In the genomic region with DNA sequence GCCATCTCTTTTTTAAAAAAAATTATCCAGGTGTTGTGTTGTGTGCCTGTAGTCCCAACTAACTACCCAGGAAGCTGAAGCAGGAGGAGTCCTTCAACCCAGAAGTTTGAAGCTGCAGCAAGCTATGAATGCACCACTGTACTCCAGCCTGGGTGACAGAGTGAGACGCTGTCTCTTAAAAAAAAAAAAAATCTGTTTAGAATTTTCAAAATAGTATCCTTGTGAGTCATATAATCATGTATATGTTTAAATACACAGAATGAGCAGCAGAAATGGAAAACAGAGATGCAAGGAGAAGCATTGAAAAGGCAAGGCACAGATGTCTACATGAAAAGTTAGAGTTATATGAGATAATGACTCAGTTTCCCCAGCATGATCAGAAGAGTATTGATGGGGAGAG, we compare ENCODE assay signal across 19 cellular contexts. TPM values are rescaled to one million over a fixed set of nuclear protein-coding genes. Genes with fewer than 3 reads are reported as not detected.
DNase-seq lines count a peak whose midpoint lies in the region; ATAC-seq and TF ChIP-seq lines count a peak whose summit lies in the region.
"Had no signal": no experiment of that assay in that cellular context is flagged by ENCODE, and none has a peak within 500 bp of the region (broad histone marks: within the 10 kb centered on the region; RNA-seq: fewer than 3 reads in every experiment).

No MANE protein-coding gene starts in this region.

- H3K36me3 ChIP-seq in osteoblast (ENCODE audit: insufficient read depth, low read length), result no peaks in the 10 kb centered on the region

- no peaks in the 10 kb centered on the region for H3K9me3 ChIP-seq in osteoblast (ENCODE audit: low read depth, low read length)

- no peaks in the 10 kb centered on the region for H4K20me1 ChIP-seq in osteoblast (ENCODE audit: insufficient read depth, low read length)

- ATAC-seq in GM19023 (IDR thresholded peaks at IDR 0.05; ENCODE audit: unreplicated experiment), result no peak
- ATAC-seq in Right ventricle myocardium inferior, result no peak
- ATAC-seq: HCT116 had no signal

- H3K9me3 Mint-ChIP-seq in chondrocyte (ENCODE audit: low read depth), result peaks cover 12% of the 10 kb centered on the region

- peak overlapping the region; percentile 82 for H2AFZ ChIP-seq in osteoblast (ENCODE audit: low read length)

- no peak overlapping the region for H3K27ac ChIP-seq in osteoblast (ENCODE audit: low read depth, low read length)

- peaks cover 3% of the 10 kb centered on the region for H3K36me3 Mint-ChIP-seq in chondrocyte (ENCODE audit: low read depth)
- H3K36me3 Mint-ChIP-seq: CD14-positive monocyte had no signal

- H3K27ac Mint-ChIP-seq in chondrocyte (ENCODE audit: unreplicated experiment), result peak overlapping the region; percentile 68
- H3K27ac Mint-ChIP-seq: B cell, CD14-positive monocyte had no signal

- no peak overlapping the region for H3K4me2 ChIP-seq in osteoblast (ENCODE audit: insufficient read depth, low read length)

- no peaks in the 10 kb centered on the region for H3K27me3 ChIP-seq in osteoblast (ENCODE audit: insufficient read depth, low read length)

- peaks cover 10% of the 10 kb centered on the region for H3K4me1 Mint-ChIP-seq in chondrocyte (ENCODE audit: low read depth)
- H3K4me1 Mint-ChIP-seq: B cell, CD14-positive monocyte had no signal

- no peaks in the 10 kb centered on the region for H3K27me3 Mint-ChIP-seq in chondrocyte (ENCODE audit: low read depth)

- H3K79me2 ChIP-seq in osteoblast (ENCODE audit: insufficient read depth, low read length), result no peaks in the 10 kb centered on the region

- intact Hi-C loops in Right ventricle myocardium inferior (cut with DNase I), result no loop called here

- H3K4me3 Mint-ChIP-seq in chondrocyte (ENCODE audit: unreplicated experiment), result no peak overlapping the region
- H3K4me3 Mint-ChIP-seq: B cell, CD14-positive monocyte had no signal

- H3K4me1 ChIP-seq in osteoblast (ENCODE audit: insufficient read depth, low read length), result peaks cover 5% of the 10 kb centered on the region

- H3K4me3 ChIP-seq in osteoblast (ENCODE audit: insufficient read depth, low read length), result no peak overlapping the region

- DNase-seq in ELR (ENCODE audit: low read depth), result peak; percentile 50
- DNase-seq in M059J (ENCODE audit: low read depth), result peak; percentile 21
- no peak for DNase-seq in chondrocyte (ENCODE audit: low spot score)
- peak; percentile 83 for DNase-seq in osteoblast (ENCODE audit: insufficient read length, low spot score, missing footprints)
- DNase-seq in SKM-1 (lab: John Stamatoyannopoulos, UW; ENCODE audit: unreplicated experiment), result no peak
- DNase-seq in hepatic stellate cell (ENCODE audit: low spot score), result no peak
- no peak for DNase-seq in Right ventricle myocardium inferior (ENCODE audit: missing footprints)
- DNase-seq: DMS53, GOT3, NCI-H1092, NCI-H146, NCI-H2029, NCI-H510A treated with DMSO at 0.1 percent for 48 hours, NCI-H748 treated with DMSO at 0.1 percent for 48 hours had no signal

- no peak for TF ChIP-seq CTCF in chondrocyte (IDR thresholded peaks at IDR 0.05)
- TF ChIP-seq CTCF in osteoblast (IDR thresholded peaks at IDR 0.05; ENCODE audit: extremely low read depth, low read depth, low read length), result no peak

RNA-seq across cellular contexts. Expression of a gene that starts 31.2 kb away (rescaled TPM):
- total RNA-seq in M059J (2014; rRNA removed; shearing (Covaris generic)), result 19.7 and 38.3 TPM in 2 replicates
- total RNA-seq in chondrocyte (49.3 to 98.0 TPM (median 96.3 TPM) in 3 replicates), osteoblast (45.1 and 56.8 TPM in 2 replicates), Right ventricle myocardium inferior (15.7 TPM)
- total RNA-seq: B cell had no signal

RNA-seq across cellular contexts. Expression of a gene that starts 56.4 kb away (rescaled TPM):
- not detected in 2 replicates for total RNA-seq in M059J (2014; rRNA removed; shearing (Covaris generic))
- total RNA-seq in chondrocyte, result not detected in 3 replicates
- not detected in 2 replicates for total RNA-seq in osteoblast
- not detected for total RNA-seq in Right ventricle myocardium inferior
- total RNA-seq: B cell, LHCN-M2 had no signal

Comparison
In these comparisons a context has a peak if more than half of its experiments do, and no peak if none do; other contexts are left out.
1. DNase-seq: peak in ELR (single experiment), M059J (single experiment) and osteoblast (single experiment); none in chondrocyte (single experiment), SKM-1 (single experiment), hepatic stellate cell (single experiment) and Right ventricle myocardium inferior (single experiment).